11 cellular contexts compared by ENCODE assay signal in genomic region chr18:23972416-23972815, GRCh38. TPM values are rescaled to one million over a fixed set of nuclear protein-coding genes. Genes with fewer than 3 reads are reported as not detected.
DNase-seq lines count a peak whose midpoint lies in the region; ATAC-seq and TF ChIP-seq lines count a peak whose summit lies in the region.
"Had no signal": no experiment of that assay in that cellular context is flagged by ENCODE, and none has a peak within 500 bp of the region (broad histone marks: within the 10 kb centered on the region; RNA-seq: fewer than 3 reads in every experiment).

No MANE protein-coding gene starts in this region.

- BruUV-seq in mammary epithelial cell (replicated peaks; lab: Mats Ljungman, UMichigan), result no TSS peak

- dilution Hi-C loops in mammary epithelial cell (cut with HindIII; ENCODE audit: low sequenced_read_pairs), result no loop called here

- H3K9me3 ChIP-seq in Peyer's patch (no peaks in the 10 kb centered on the region), mammary epithelial cell (replicated peaks; ENCODE audit: insufficient read depth, low read length) (no peaks in the 10 kb centered on the region)

- ATAC-seq in GM19463 (IDR thresholded peaks at IDR 0.05; ENCODE audit: unreplicated experiment), result peak; percentile 41
- no peak for ATAC-seq in HG03354 (IDR thresholded peaks at IDR 0.05; ENCODE audit: poor library complexity, severe bottlenecking, unreplicated experiment)
- no peak for ATAC-seq in HG03280 (IDR thresholded peaks at IDR 0.05; ENCODE audit: unreplicated experiment)

- H3K27ac ChIP-seq in Peyer's patch (peak overlapping the region in 3 of 4 donors; percentile 17 to 32 (median 29)), mammary epithelial cell (ENCODE audit: insufficient read depth, low read depth, low read length) (no peak overlapping the region)

- no peaks in the 10 kb centered on the region for H3K79me2 ChIP-seq in mammary epithelial cell (ENCODE audit: insufficient read depth, low read length)

- DNase-seq in GM10266 (ENCODE audit: extremely low spot score) (peak; percentile 47), Peyer's patch (peak in 1 of 3 donors; percentile 43), mammary epithelial cell (peak; percentile 89), NCI-H2107 (lab: John Stamatoyannopoulos, UW) (no peak), cerebellar nuclear complex (lab: John Stamatoyannopoulos, UW) (no peak)
- DNase-seq: GOT3, kidney glomerular epithelial cell, NCI-H1436 treated with DMSO at 0.1 percent for 48 hours had no signal

- H3K36me3 ChIP-seq in Peyer's patch, result no peaks in the 10 kb centered on the region
- H3K36me3 ChIP-seq in mammary epithelial cell (ENCODE audit: insufficient read depth, low read length), result no peaks in the 10 kb centered on the region

- 39% methylated on average over 6 of the region's 6 CpGs for WGBS in mammary epithelial cell (ENCODE audit: low coverage, missing lambda C conversion rate)

- CTCF ChIA-PET in mammary epithelial cell (lab: Charles Lee; ENCODE audit: low non-redundant PET), result interaction anchor here (0.6 kb wide), 1 partner anchor 20 kb away, joined by 3 read pairs; no protein-coding TSS in a partner anchor

- no peaks in the 10 kb centered on the region for H4K20me1 ChIP-seq in mammary epithelial cell (ENCODE audit: insufficient read depth, low read length)

- H3K27me3 ChIP-seq in Peyer's patch (no peaks in the 10 kb centered on the region), mammary epithelial cell (ENCODE audit: insufficient read depth, low read length) (no peaks in the 10 kb centered on the region)

- no peak for TF ChIP-seq POLR2A in Peyer's patch (IDR thresholded peaks at IDR 0.05)

- no peak overlapping the region for H3K4me3 ChIP-seq in Peyer's patch
- no peak overlapping the region for H3K4me3 ChIP-seq in mammary epithelial cell (replicated peaks in 1 of 3; ENCODE audit: insufficient read depth in 1 of 3, low read depth in 2 of 3, low read length in 3 of 3)

- intact Hi-C loops in mammary epithelial cell (cut with micrococcal nuclease), result no loop called here

- in situ Hi-C loops in mammary epithelial cell (cut with MboI; ENCODE audit: low sequenced_read_pairs in 2 of 2), result no loop called here

- TF ChIP-seq CTCF in GM10266 (IDR thresholded peaks at IDR 0.05; ENCODE audit: control insufficient read depth, insufficient read depth, low read depth, missing control alignments) (no peak), Peyer's patch (IDR thresholded peaks at IDR 0.05) (no peak), mammary epithelial cell (conservative IDR thresholded peaks at IDR 0.05 in 1 of 2, IDR thresholded peaks at IDR 0.05 in 1 of 2; ENCODE audit: extremely low read depth in 1 of 2, insufficient read depth in 1 of 2, low read depth in 1 of 2, low read length in 2 of 2) (no peak)

- no peak overlapping the region for H2AFZ ChIP-seq in mammary epithelial cell (ENCODE audit: low read depth, low read length)

- H3K4me2 ChIP-seq in mammary epithelial cell (ENCODE audit: insufficient read depth, low read depth, low read length), result peak overlapping the region; percentile 4

- H3K4me1 ChIP-seq in Peyer's patch (peaks cover 0 to 14% (median 7%) of the 10 kb centered on the region in 4 donors), mammary epithelial cell (ENCODE audit: insufficient read depth, low read length) (peaks cover 9% of the 10 kb centered on the region)

- H3K9ac ChIP-seq in mammary epithelial cell (ENCODE audit: insufficient read depth, low read length), result no peak overlapping the region

RNA-seq across cellular contexts. Expression of gene TTC39C, which starts 42.1 kb away (rescaled TPM):
- total RNA-seq in Peyer's patch (10 to 100 TPM; 11.0 to 32.2 (median 14.2) TPM), mammary epithelial cell (10 to 100 TPM; 12.0 to 31.0 TPM)
- polyA plus RNA-seq in mammary epithelial cell, result 16.4 TPM
- 44.2 TPM for polyA minus RNA-seq in mammary epithelial cell

Comparison
In these comparisons a context has a peak if more than half of its experiments do, and no peak if none do; other contexts are left out.
1. DNase-seq: peak in GM10266 (single experiment) and mammary epithelial cell (single experiment); none in NCI-H2107 (single experiment) and cerebellar nuclear complex (0 of 2).